Comparison of ENCODE assay signal across 15 cellular contexts in the genomic region with DNA sequence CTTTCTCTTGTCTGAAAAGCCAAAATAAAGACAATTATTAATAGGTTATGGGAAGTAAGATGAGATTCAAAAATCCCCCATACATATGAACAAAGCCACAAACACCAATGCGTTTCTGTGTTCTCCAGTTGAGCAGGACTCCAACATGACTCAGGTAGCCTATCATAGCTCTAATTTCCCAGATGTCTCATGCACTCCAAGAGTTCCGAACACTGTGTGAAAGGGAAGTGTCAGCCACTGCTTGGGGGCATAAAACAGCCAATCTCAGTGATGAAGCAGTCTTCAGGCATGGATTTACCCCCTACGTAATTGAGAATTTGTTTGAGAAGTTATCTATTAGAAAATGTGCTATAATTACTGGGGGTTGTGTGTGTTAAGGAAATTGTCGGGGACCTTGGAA.
DNase-seq lines count a peak whose midpoint lies in the region; ATAC-seq and TF ChIP-seq lines count a peak whose summit lies in the region.
"Had no signal": no experiment of that assay in that cellular context is flagged by ENCODE, and none has a peak within 500 bp of the region (broad histone marks: within the 10 kb centered on the region; RNA-seq: fewer than 3 reads in every experiment).

No MANE protein-coding gene starts in this region.

- DNase-seq in fibroblast of gingiva (ENCODE audit: low read depth) (peak; percentile 36), stomach (no peak), NCI-H510A treated with DMSO at 0.1 percent for 48 hours (lab: John Stamatoyannopoulos, UW) (no peak)
- DNase-seq: activated CD8-positive, alpha-beta memory T cell treated with anti-CD3 and anti-CD28 coated beads for 24 hours; activated effector memory CD4-positive, alpha-beta T cell treated with anti-CD3 and anti-CD28 coated beads, Interleukin-2, amount 50 U/mL, for 16 hours; hypothalamus; NCI-H526; ovary; PC-9 had no signal

- H3K4me3 ChIP-seq in stomach = no peak overlapping the region
- H3K4me3 ChIP-seq: GM23338, ovary, PC-9 had no signal

- no peaks in the 10 kb centered on the region for H3K27me3 ChIP-seq in stomach
- H3K27me3 ChIP-seq: ovary had no signal

- H3K4me1 ChIP-seq in stomach = no peaks in the 10 kb centered on the region

- no peak for TF ChIP-seq POLR2A in stomach (IDR thresholded peaks at IDR 0.05)

- intact Hi-C loops in stomach (cut with DNase I; ENCODE audit: low total_unique reads) = no loop called here

- no peaks in the 10 kb centered on the region for H3K36me3 ChIP-seq in stomach
- H3K36me3 ChIP-seq: ovary had no signal

- ATAC-seq in GM18508 (IDR thresholded peaks at IDR 0.05; ENCODE audit: insufficient read depth, unreplicated experiment) (peak; percentile 39), GM21423 (IDR thresholded peaks at IDR 0.05; ENCODE audit: unreplicated experiment) (peak; percentile 34), HG03108 (IDR thresholded peaks at IDR 0.05; ENCODE audit: unreplicated experiment) (peak; percentile 37), GM21367 (IDR thresholded peaks at IDR 0.05; ENCODE audit: unreplicated experiment) (no peak), HG02970 (IDR thresholded peaks at IDR 0.05; ENCODE audit: low FRiP score, unreplicated experiment) (no peak)
- ATAC-seq: GM23338 had no signal

- WGBS in stomach, 5 donors = 82 to 93% (median 90%) methylated on average over 4 of the region's 4 CpGs

- H3K9me3 ChIP-seq in stomach = peaks cover 0 to 2% (median 0%) of the 10 kb centered on the region in 4 donors
- H3K9me3 ChIP-seq: ovary had no signal

- TF ChIP-seq EP300 in stomach (IDR thresholded peaks at IDR 0.05) = no peak

- no peak for TF ChIP-seq CTCF in stomach (IDR thresholded peaks at IDR 0.05)

- no peak overlapping the region for H3K27ac ChIP-seq in stomach
- H3K27ac ChIP-seq: ovary, PC-9 had no signal

Comparison
In these comparisons a context has a peak if more than half of its experiments do, and no peak if none do; other contexts are left out.
1. ATAC-seq: peak in GM18508 (single experiment), GM21423 (single experiment) and HG03108 (single experiment); none in GM21367 (single experiment) and HG02970 (single experiment).